Comparison of ENCODE assay signal across 21 cellular contexts in the genomic region with DNA sequence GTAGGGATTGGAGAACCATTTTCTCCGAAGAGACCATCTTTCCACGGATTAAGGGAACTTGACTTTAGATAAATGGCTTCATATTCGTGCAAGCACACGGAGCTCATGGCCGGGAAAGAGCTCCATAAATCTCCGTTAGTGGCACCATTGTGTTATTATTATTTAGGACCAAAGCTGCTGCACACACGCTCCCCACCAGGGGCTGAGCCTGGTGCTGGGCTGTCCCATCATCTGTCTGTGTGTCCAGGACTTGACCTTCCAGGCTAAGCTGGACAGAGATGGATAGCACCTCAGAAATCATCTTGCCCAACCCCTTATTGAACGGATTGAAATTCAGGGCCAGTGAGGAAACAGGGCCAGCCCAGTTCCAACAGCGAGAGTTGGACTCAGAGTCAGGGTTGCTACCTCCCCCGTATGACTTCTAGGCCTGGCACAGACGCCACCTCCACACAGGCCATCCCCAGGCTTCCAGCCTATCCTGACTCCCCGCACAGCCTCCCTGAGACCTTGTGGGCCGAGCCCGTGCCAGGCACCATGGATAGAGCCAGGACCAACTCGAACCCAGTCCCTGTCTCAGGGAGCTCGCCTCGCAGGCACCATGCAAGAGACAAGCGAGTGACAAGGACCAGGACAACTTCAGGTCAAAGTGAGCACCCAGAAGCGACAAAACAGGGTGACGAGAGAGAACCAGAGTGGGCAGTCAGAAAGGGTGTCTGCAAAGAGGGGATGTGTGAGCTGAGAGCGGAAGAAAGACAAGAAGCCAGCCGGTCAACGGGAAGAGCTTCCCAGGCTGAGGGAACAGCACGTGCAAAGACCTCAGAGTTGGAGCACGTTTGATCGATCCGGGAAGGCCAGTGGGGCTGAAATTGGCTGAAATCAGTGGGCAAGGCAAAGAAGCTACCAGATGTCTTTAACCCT. TPM values are rescaled to one million over a fixed set of nuclear protein-coding genes. Genes with fewer than 3 reads are reported as not detected.
A peak's percentile ranks its signal among the peaks of the same experiment; 100 is the strongest.
DNase-seq lines count a peak whose midpoint lies in the region; ATAC-seq and TF ChIP-seq lines count a peak whose summit lies in the region.
"Had no signal": no experiment of that assay in that cellular context is flagged by ENCODE, and none has a peak within 500 bp of the region (broad histone marks: within the 10 kb centered on the region; RNA-seq: fewer than 3 reads in every experiment).

No MANE protein-coding gene starts in this region.

- CTCF ChIA-PET in mammary epithelial cell (lab: Charles Lee; ENCODE audit: low non-redundant PET) = no interaction called here
- CTCF ChIA-PET in MCF 10A (lab: Yijun Ruan, JAX) = interaction anchor here (0.6 to 20.2 kb wide), 11 partner anchors 8 to 680 kb away, joined by 3 to 782 read pairs (median 6); no protein-coding TSS in a partner anchor

- no peak overlapping the region for H2AFZ ChIP-seq in mammary epithelial cell (ENCODE audit: low read depth, low read length)

- no peak overlapping the region for H3K9ac ChIP-seq in mammary epithelial cell (ENCODE audit: insufficient read depth, low read length)

- no peaks in the 10 kb centered on the region for H3K79me2 ChIP-seq in mammary epithelial cell (ENCODE audit: insufficient read depth, low read length)

- H3K36me3 Mint-ChIP-seq in MCF 10A (ENCODE audit: insufficient read depth, unreplicated experiment) (no peaks in the 10 kb centered on the region), progenitor cell of endocrine pancreas (ENCODE audit: insufficient read depth) (no peaks in the 10 kb centered on the region)
- H3K36me3 Mint-ChIP-seq in effector memory CD8-positive, alpha-beta T cell (ENCODE audit: insufficient read depth) = no peaks in the 10 kb centered on the region
- H3K36me3 Mint-ChIP-seq: CD4-positive, alpha-beta memory T cell; IgD-negative memory B cell; stimulated activated effector memory CD8-positive, alpha-beta T cell treated with anti-CD3 and anti-CD28 coated beads, Interleukin-12 subunit alpha, Interleukin-12 subunit beta, amount 100 ng/mL, for 72 hours had no signal

- H3K4me1 Mint-ChIP-seq in MCF 10A (ENCODE audit: insufficient read depth, unreplicated experiment) = peaks cover 6% of the 10 kb centered on the region
- no peaks in the 10 kb centered on the region for H3K4me1 Mint-ChIP-seq in progenitor cell of endocrine pancreas (ENCODE audit: low read depth)
- no peaks in the 10 kb centered on the region for H3K4me1 Mint-ChIP-seq in effector memory CD8-positive, alpha-beta T cell (ENCODE audit: low read depth in 2 of 2)
- H3K4me1 Mint-ChIP-seq: CD4-positive, alpha-beta memory T cell; IgD-negative memory B cell; stimulated activated effector memory CD8-positive, alpha-beta T cell treated with anti-CD3 and anti-CD28 coated beads, Interleukin-12 subunit alpha, Interleukin-12 subunit beta, amount 100 ng/mL, for 72 hours had no signal

- intact Hi-C loops in mammary epithelial cell (cut with micrococcal nuclease) (no loop called here), MCF 10A (cut with micrococcal nuclease) (no loop called here), lower leg skin (cut with DNase I; ENCODE audit: low total_unique reads) (no loop called here)

- H3K4me3 ChIP-seq in mammary epithelial cell (replicated peaks in 1 of 3; ENCODE audit: insufficient read depth in 1 of 3, low read depth in 2 of 3, low read length in 3 of 3) = no peak overlapping the region
- no peak overlapping the region for H3K4me3 ChIP-seq in NB4 (ENCODE audit: low read depth, low read length)
- no peak overlapping the region for H3K4me3 ChIP-seq in fibroblast of mammary gland (ENCODE audit: control insufficient read depth, low read depth, low read length)
- no peak overlapping the region for H3K4me3 ChIP-seq in lower leg skin (ENCODE audit: low read depth, poor library complexity, severe bottlenecking)
- H3K4me3 ChIP-seq: body of pancreas, dorsolateral prefrontal cortex, smooth muscle cell had no signal

- no peak for ATAC-seq in effector memory CD8-positive, alpha-beta T cell (replicated peaks)
- ATAC-seq: activated CD4-positive, CD25-positive, alpha-beta regulatory T cell treated with anti-CD3 and anti-CD28 coated beads, Interleukin-2, amount 50 U/mL, for 24 hours; body of pancreas; stimulated activated effector memory CD8-positive, alpha-beta T cell treated with anti-CD3 and anti-CD28 coated beads, Interleukin-12 subunit alpha, Interleukin-12 subunit beta, amount 100 ng/mL, for 72 hours had no signal

- BruUV-seq in mammary epithelial cell (replicated peaks; lab: Mats Ljungman, UMichigan) = no TSS peak
- no TSS peak for BruUV-seq in MCF 10A (replicated peaks; lab: Mats Ljungman, UMichigan)

- H3K27ac Mint-ChIP-seq in MCF 10A (ENCODE audit: low read depth, unreplicated experiment) (no peak overlapping the region), progenitor cell of endocrine pancreas (no peak overlapping the region)
- no peak overlapping the region for H3K27ac Mint-ChIP-seq in effector memory CD8-positive, alpha-beta T cell
- H3K27ac Mint-ChIP-seq: CD4-positive, alpha-beta memory T cell; stimulated activated effector memory CD8-positive, alpha-beta T cell treated with anti-CD3 and anti-CD28 coated beads, Interleukin-12 subunit alpha, Interleukin-12 subunit beta, amount 100 ng/mL, for 72 hours had no signal

- dilution Hi-C loops in mammary epithelial cell (cut with HindIII; ENCODE audit: low sequenced_read_pairs) = no loop called here

- H3K36me3 ChIP-seq in mammary epithelial cell (ENCODE audit: insufficient read depth, low read length) = no peaks in the 10 kb centered on the region

- H3K4me1 ChIP-seq in mammary epithelial cell (ENCODE audit: insufficient read depth, low read length) = peaks cover 41% of the 10 kb centered on the region
- H3K4me1 ChIP-seq: body of pancreas had no signal

- TF ChIP-seq POLR2A in NB4 (IDR thresholded peaks at IDR 0.05; ENCODE audit: extremely low read depth, insufficient read length) (no peak), lower leg skin (IDR thresholded peaks at IDR 0.05) (no peak)

- H3K27ac ChIP-seq in mammary epithelial cell (ENCODE audit: insufficient read depth, low read depth, low read length) = no peak overlapping the region
- H3K27ac ChIP-seq: body of pancreas had no signal

- WGBS in mammary epithelial cell (ENCODE audit: low coverage, missing lambda C conversion rate) = 88% methylated on average over 27 of the region's 27 CpGs
- WGBS in lower leg skin, 2 donors = 80 to 81% methylated on average over 27 of the region's 27 CpGs

- in situ Hi-C loops in mammary epithelial cell (cut with MboI; ENCODE audit: low sequenced_read_pairs in 2 of 2) = loop anchor here (10.0 to 25.0 kb wide), 2 partner anchors 140 to 653 kb away; no protein-coding TSS in a partner anchor

- no peaks in the 10 kb centered on the region for H3K27me3 ChIP-seq in mammary epithelial cell (ENCODE audit: insufficient read depth, low read length)
- H3K27me3 ChIP-seq: body of pancreas, dorsolateral prefrontal cortex had no signal

- H3K9me3 ChIP-seq in mammary epithelial cell (replicated peaks; ENCODE audit: insufficient read depth, low read length) = no peaks in the 10 kb centered on the region
- H3K9me3 ChIP-seq: body of pancreas had no signal

- TF ChIP-seq CTCF in mammary epithelial cell (conservative IDR thresholded peaks at IDR 0.05 in 1 of 2, IDR thresholded peaks at IDR 0.05 in 1 of 2; ENCODE audit: extremely low read depth in 1 of 2, insufficient read depth in 1 of 2, low read depth in 1 of 2, low read length in 2 of 2) = peak; percentile 5 to 13
- TF ChIP-seq CTCF in MCF 10A (IDR thresholded peaks at IDR 0.05; ENCODE audit: unreplicated experiment) = no peak
- TF ChIP-seq CTCF in NB4 (IDR thresholded peaks at IDR 0.05; ENCODE audit: low read depth, low read length) = peak; percentile 18
- TF ChIP-seq CTCF in fibroblast of mammary gland (conservative IDR thresholded peaks at IDR 0.05; ENCODE audit: control insufficient read depth, insufficient read depth, low read depth, low read length) = peak; percentile 11
- peak; percentile 31 for TF ChIP-seq CTCF in progenitor cell of endocrine pancreas (IDR thresholded peaks at IDR 0.05; ENCODE audit: unreplicated experiment)
- no peak for TF ChIP-seq CTCF in lower leg skin (IDR thresholded peaks at IDR 0.05)

- DNase-seq in mammary epithelial cell = no peak
- DNase-seq in MCF 10A (ENCODE audit: unreplicated experiment) = no peak
- DNase-seq in NB4 (ENCODE audit: low read depth) = no peak
- no peak for DNase-seq in fibroblast of mammary gland (ENCODE audit: low read depth)
- DNase-seq in progenitor cell of endocrine pancreas (ENCODE audit: low spot score, unreplicated experiment) = no peak
- DNase-seq in effector memory CD8-positive, alpha-beta T cell = no peak
- DNase-seq in lower leg skin (ENCODE audit: low spot score in 2 of 2) = no peak
- DNase-seq in SK-N-DZ (ENCODE audit: low spot score) = no peak
- DNase-seq: activated naive CD4-positive, alpha-beta T cell treated with Interleukin-2 at 50 U/mL for 16 hours; body of pancreas; CD4-positive, alpha-beta memory T cell; dorsolateral prefrontal cortex; foreskin melanocyte; mesenchymal stem cell; NCI-H1048; NK-92 treated with Interleukin-12 subunit alpha and Interleukin-12 subunit beta, amount 100 ng/mL, for 24 hours had no signal

- POLR2A ChIA-PET in MCF 10A (lab: Yijun Ruan, JAX) = interaction anchor here (0.8 to 1.3 kb wide), 5 partner anchors 8 to 145 kb away, joined by 3 to 5 read pairs (median 3); no protein-coding TSS in a partner anchor

- H3K4me3 Mint-ChIP-seq in MCF 10A (ENCODE audit: unreplicated experiment) = no peak overlapping the region
- H3K4me3 Mint-ChIP-seq in progenitor cell of endocrine pancreas (ENCODE audit: low read depth) = no peak overlapping the region
- no peak overlapping the region for H3K4me3 Mint-ChIP-seq in effector memory CD8-positive, alpha-beta T cell
- H3K4me3 Mint-ChIP-seq: CD4-positive, alpha-beta memory T cell; IgD-negative memory B cell; stimulated activated effector memory CD8-positive, alpha-beta T cell treated with anti-CD3 and anti-CD28 coated beads, Interleukin-12 subunit alpha, Interleukin-12 subunit beta, amount 100 ng/mL, for 72 hours had no signal

- no peaks in the 10 kb centered on the region for H3K9me3 Mint-ChIP-seq in MCF 10A (ENCODE audit: unreplicated experiment)
- no peaks in the 10 kb centered on the region for H3K9me3 Mint-ChIP-seq in progenitor cell of endocrine pancreas (ENCODE audit: low read depth)
- no peaks in the 10 kb centered on the region for H3K9me3 Mint-ChIP-seq in effector memory CD8-positive, alpha-beta T cell
- H3K9me3 Mint-ChIP-seq: IgD-negative memory B cell; stimulated activated effector memory CD8-positive, alpha-beta T cell treated with anti-CD3 and anti-CD28 coated beads, Interleukin-12 subunit alpha, Interleukin-12 subunit beta, amount 100 ng/mL, for 72 hours had no signal

- H4K20me1 ChIP-seq in mammary epithelial cell (ENCODE audit: insufficient read depth, low read length) = no peaks in the 10 kb centered on the region

- H3K4me2 ChIP-seq in mammary epithelial cell (ENCODE audit: insufficient read depth, low read depth, low read length) = no peak overlapping the region
- H3K4me2 ChIP-seq: smooth muscle cell had no signal

- no peaks in the 10 kb centered on the region for H3K27me3 Mint-ChIP-seq in MCF 10A (ENCODE audit: insufficient read depth, unreplicated experiment)
- H3K27me3 Mint-ChIP-seq in progenitor cell of endocrine pancreas = peaks cover 4% of the 10 kb centered on the region
- peaks cover 12 to 31% of the 10 kb centered on the region in 2 donors for H3K27me3 Mint-ChIP-seq in effector memory CD8-positive, alpha-beta T cell
- H3K27me3 Mint-ChIP-seq: IgD-negative memory B cell had no signal

RNA-seq across cellular contexts. Expression of a gene that starts 45.4 kb away (rescaled TPM):
- total RNA-seq in mammary epithelial cell (under 1 TPM; 0.40 to 0.83 TPM), MCF 10A (2022) (not detected in 2 replicates), progenitor cell of endocrine pancreas (0.16 and 0.29 TPM in 2 replicates), lower leg skin (under 1 TPM in 3 of 4 donors, not detected in 1; 0.17 to 0.88 (median 0.46) TPM)
- polyA plus RNA-seq in mammary epithelial cell = 0.41 TPM
- 2.3 TPM for polyA minus RNA-seq in mammary epithelial cell
- 0.05 TPM in 1 of 2 replicates, not detected in the other for polyA plus RNA-seq in SK-N-DZ (2014; cell fraction: cytosol; rRNA removed)
- polyA plus RNA-seq in SK-N-DZ (2014; cell fraction: nucleus; rRNA removed) = 0.24 TPM in 1 of 2 replicates, not detected in the other
- total RNA-seq: CD4-positive, alpha-beta memory T cell; smooth muscle cell; T-helper 2 cell treated with Interferon-gamma antibody and Interleukin-4, amounts not matched to agents 100 ng/mL and 5 ng/mL, for 36 hours had no signal
- polyA plus RNA-seq: CD4-positive, alpha-beta memory T cell; IgD-negative memory B cell had no signal

RNA-seq across cellular contexts. Expression of a gene that starts 50.1 kb away (rescaled TPM):
- total RNA-seq in mammary epithelial cell (100 to 1,000 TPM in 1 of 2 donors, 10 to 100 TPM in 1; 53.4 to 252 TPM), MCF 10A (2022) (0.76 and 1.5 TPM in 2 replicates), progenitor cell of endocrine pancreas (0.72 and 1.3 TPM in 2 replicates), lower leg skin (1 to 10 TPM; 3.7 to 6.2 (median 4.6) TPM)
- polyA plus RNA-seq in mammary epithelial cell = 98.1 TPM
- polyA minus RNA-seq in mammary epithelial cell = 98.9 TPM
- polyA plus RNA-seq in SK-N-DZ (2014; cell fraction: cytosol; rRNA removed) = 0.56 and 0.81 TPM in 2 replicates
- 0.08 and 0.23 TPM in 2 replicates for polyA plus RNA-seq in SK-N-DZ (2014; cell fraction: nucleus; rRNA removed)

Comparison
In these comparisons a context has a peak if more than half of its experiments do, and no peak if none do; other contexts are left out.
1. CTCF ChIP-seq: peak in mammary epithelial cell (2 of 2), NB4 (single experiment), fibroblast of mammary gland (single experiment) and progenitor cell of endocrine pancreas (single experiment); none in MCF 10A (single experiment) and lower leg skin (0 of 3).
2. RNA of a gene that starts 50.1 kb away (total RNA-seq): 53.4 to 252 TPM in mammary epithelial cell; 3.7 to 6.2 TPM in lower leg skin, 0.76 to 1.5 TPM in MCF 10A and 0.72 to 1.3 TPM in progenitor cell of endocrine pancreas; every median in the first group is over 4 times any median in the second.